16 cellular contexts compared by ENCODE assay signal in genomic region chr9:92035687-92036410, GRCh38.
DNase-seq lines count a peak whose midpoint lies in the region; TF ChIP-seq lines count a peak whose summit lies in the region.
"Had no signal": no experiment of that assay in that cellular context is flagged by ENCODE, and none has a peak within 500 bp of the region (broad histone marks: within the 10 kb centered on the region; RNA-seq: fewer than 3 reads in every experiment).

No MANE protein-coding gene starts in this region.

- H3K27me3 Mint-ChIP-seq in MCF 10A (ENCODE audit: insufficient read depth, unreplicated experiment), result no peaks in the 10 kb centered on the region

- CTCF ChIA-PET in MCF 10A (lab: Yijun Ruan, JAX) (interaction anchor here (1.4 kb wide), 1 partner anchor 302 kb away, joined by 4 read pairs; no protein-coding TSS in a partner anchor), mammary epithelial cell (lab: Charles Lee; ENCODE audit: low non-redundant PET) (no interaction called here)

- H3K36me3 ChIP-seq in mammary epithelial cell (ENCODE audit: insufficient read depth, low read length) (peaks cover 22% of the 10 kb centered on the region), muscle layer of duodenum (ENCODE audit: control insufficient read depth in 1 of 2, insufficient read depth in 2 of 2, low read length in 2 of 2) (peaks cover 7 to 22% of the 10 kb centered on the region in 2 donors), uterus (no peaks in the 10 kb centered on the region)

- H3K4me3 Mint-ChIP-seq in MCF 10A (ENCODE audit: unreplicated experiment), result no peak overlapping the region
- H3K4me3 Mint-ChIP-seq: mesothelial cell of epicardium had no signal

- H3K27ac Mint-ChIP-seq in MCF 10A (ENCODE audit: low read depth, unreplicated experiment), result peak overlapping the region; percentile 56
- H3K27ac Mint-ChIP-seq: mesothelial cell of epicardium had no signal

- H3K9me3 ChIP-seq in mammary epithelial cell (replicated peaks; ENCODE audit: insufficient read depth, low read length) (no peaks in the 10 kb centered on the region), muscle layer of duodenum (ENCODE audit: control insufficient read depth in 1 of 2, low read length in 2 of 2) (no peaks in the 10 kb centered on the region), uterus (no peaks in the 10 kb centered on the region)
- H3K9me3 ChIP-seq: tibial artery had no signal

- no peaks in the 10 kb centered on the region for H4K20me1 ChIP-seq in mammary epithelial cell (ENCODE audit: insufficient read depth, low read length)

- H3K9ac ChIP-seq in mammary epithelial cell (ENCODE audit: insufficient read depth, low read length), result no peak overlapping the region

- DNase-seq in MCF 10A (ENCODE audit: unreplicated experiment) (no peak), mammary epithelial cell (no peak), fibroblast of mammary gland (ENCODE audit: low read depth) (peak; percentile 84), uterus (peak; percentile 38 to 52), NCI-H187 treated with DMSO at 0.1 percent for 48 hours (lab: John Stamatoyannopoulos, UW) (no peak), RPMI8226 (no peak)
- no peak for DNase-seq in activated CD4-positive, CD25-positive, alpha-beta regulatory T cell (lab: John Stamatoyannopoulos, UW)
- DNase-seq: DMS153, GOT3, NCI-H1105, NCI-H510A treated with DMSO at 0.1 percent for 48 hours, T1000, tibial artery had no signal

- no peak overlapping the region for H3K4me2 ChIP-seq in mammary epithelial cell (ENCODE audit: insufficient read depth, low read depth, low read length)

- H3K4me1 Mint-ChIP-seq in MCF 10A (ENCODE audit: insufficient read depth, unreplicated experiment), result no peaks in the 10 kb centered on the region
- H3K4me1 Mint-ChIP-seq: mesothelial cell of epicardium had no signal

- TF ChIP-seq CTCF in MCF 10A (IDR thresholded peaks at IDR 0.05; ENCODE audit: unreplicated experiment) (no peak), mammary epithelial cell (conservative IDR thresholded peaks at IDR 0.05 in 1 of 2, IDR thresholded peaks at IDR 0.05 in 1 of 2; ENCODE audit: extremely low read depth in 1 of 2, insufficient read depth in 1 of 2, low read depth in 1 of 2, low read length in 2 of 2) (no peak), fibroblast of mammary gland (conservative IDR thresholded peaks at IDR 0.05; ENCODE audit: control insufficient read depth, insufficient read depth, low read depth, low read length) (no peak), uterus (IDR thresholded peaks at IDR 0.05) (no peak)

- H3K9me3 Mint-ChIP-seq in MCF 10A (ENCODE audit: unreplicated experiment), result no peaks in the 10 kb centered on the region

- in situ Hi-C loops in mammary epithelial cell (cut with MboI; ENCODE audit: low sequenced_read_pairs in 2 of 2), result no loop called here

- no peak overlapping the region for H2AFZ ChIP-seq in mammary epithelial cell (ENCODE audit: low read depth, low read length)

- intact Hi-C loops in MCF 10A (cut with micrococcal nuclease), result no loop called here
- intact Hi-C loops in mammary epithelial cell (cut with micrococcal nuclease), result no loop called here
- intact Hi-C loops in uterus (cut with DNase I; ENCODE audit: low total_unique reads), result no loop called here

- H3K4me3 ChIP-seq in mammary epithelial cell (replicated peaks in 1 of 3; ENCODE audit: insufficient read depth in 1 of 3, low read depth in 2 of 3, low read length in 3 of 3) (no peak overlapping the region), fibroblast of mammary gland (ENCODE audit: control insufficient read depth, low read depth, low read length) (no peak overlapping the region), muscle layer of duodenum (ENCODE audit: low read depth in 1 of 2, low read length in 2 of 2) (peak overlapping the region in 1 of 2 donors; percentile 24), uterus (no peak overlapping the region)
- H3K4me3 ChIP-seq: skin epidermis, tibial artery had no signal

- H3K27me3 ChIP-seq in mammary epithelial cell (ENCODE audit: insufficient read depth, low read length) (no peaks in the 10 kb centered on the region), muscle layer of duodenum (ENCODE audit: low read depth, low read length) (no peaks in the 10 kb centered on the region), uterus (no peaks in the 10 kb centered on the region)
- H3K27me3 ChIP-seq: tibial artery had no signal

- H3K36me3 Mint-ChIP-seq in MCF 10A (ENCODE audit: insufficient read depth, unreplicated experiment), result peaks cover 58% of the 10 kb centered on the region

- no peak for TF ChIP-seq POLR2A in uterus (IDR thresholded peaks at IDR 0.05)

- H3K4me1 ChIP-seq in mammary epithelial cell (ENCODE audit: insufficient read depth, low read length) (peaks cover 3% of the 10 kb centered on the region), muscle layer of duodenum (ENCODE audit: control insufficient read depth in 1 of 2, insufficient read depth in 2 of 2, low read length in 2 of 2) (peaks cover 10 to 31% of the 10 kb centered on the region in 2 donors), uterus (no peaks in the 10 kb centered on the region)
- H3K4me1 ChIP-seq: tibial artery had no signal

- H3K27ac ChIP-seq in mammary epithelial cell (ENCODE audit: insufficient read depth, low read depth, low read length) (no peak overlapping the region), muscle layer of duodenum (ENCODE audit: low read length) (peak overlapping the region; percentile 73), uterus (peak overlapping the region; percentile 12 to 38)
- H3K27ac ChIP-seq: tibial artery had no signal

- BruUV-seq in MCF 10A (replicated peaks; lab: Mats Ljungman, UMichigan), result no TSS peak
- no TSS peak for BruUV-seq in mammary epithelial cell (replicated peaks; lab: Mats Ljungman, UMichigan)

- POLR2A ChIA-PET in MCF 10A (lab: Yijun Ruan, JAX), result interaction anchor here (0.6 kb wide), 1 partner anchor 1734 kb away, joined by 3 read pairs; no protein-coding TSS in a partner anchor

- dilution Hi-C loops in mammary epithelial cell (cut with HindIII; ENCODE audit: low sequenced_read_pairs), result loop anchor here (5.0 kb wide), 1 partner anchor 274 kb away; no protein-coding TSS in a partner anchor

- H3K79me2 ChIP-seq in mammary epithelial cell (ENCODE audit: insufficient read depth, low read length), result no peaks in the 10 kb centered on the region

- WGBS in mammary epithelial cell (ENCODE audit: low coverage, missing lambda C conversion rate), result over 99% methylated on average over 12 of the region's 12 CpGs

Comparison
In these comparisons a context has a peak if more than half of its experiments do, and no peak if none do; other contexts are left out.
1. DNase-seq: peak in fibroblast of mammary gland (single experiment) and uterus (2 of 2); none in MCF 10A (single experiment), mammary epithelial cell (single experiment), NCI-H187 treated with DMSO at 0.1 percent for 48 hours (single experiment), activated CD4-positive, CD25-positive, alpha-beta regulatory T cell (0 of 4) and RPMI8226 (single experiment).